Comparison of ENCODE assay signal across 8 cellular contexts in genomic region chr4:121736735-121737351, GRCh38. TPM values are rescaled to one million over a fixed set of nuclear protein-coding genes. Genes with fewer than 3 reads are reported as not detected.
DNase-seq lines count a peak whose midpoint lies in the region; ATAC-seq and TF ChIP-seq lines count a peak whose summit lies in the region.

No MANE protein-coding gene starts in this region.

- peak; percentile 8 to 24 for DNase-seq in stimulated activated CD4-positive, alpha-beta T cell treated with anti-CD3 and anti-CD28 coated beads, Interleukin-4, amount 100 ng/mL, for 48 hours (ENCODE audit: low read depth in 2 of 2)
- no peak for DNase-seq in stimulated activated CD4-positive, alpha-beta T cell treated with anti-CD3 and anti-CD28 coated beads, Interleukin-4, amount 100 ng/mL, for 4 hours
- DNase-seq in HPDE6-E6E7 (ENCODE audit: extremely low spot score) (peak; percentile 52), fibroblast of gingiva (ENCODE audit: low read depth) (peak; percentile 51), progenitor cell of endocrine pancreas (ENCODE audit: low spot score, unreplicated experiment) (peak; percentile 20), NCI-H187 (lab: John Stamatoyannopoulos, UW) (no peak)

- ATAC-seq in SK-N-SH treated with all-trans-retinoic acid at 6 μM for 48 hours, result peak; percentile 94
- ATAC-seq in HG03108 (IDR thresholded peaks at IDR 0.05; ENCODE audit: unreplicated experiment), result no peak

- no peak overlapping the region for H3K4me3 Mint-ChIP-seq in progenitor cell of endocrine pancreas (ENCODE audit: low read depth)

- no peaks in the 10 kb centered on the region for H3K9me3 Mint-ChIP-seq in progenitor cell of endocrine pancreas (ENCODE audit: low read depth)

- H3K27me3 Mint-ChIP-seq in progenitor cell of endocrine pancreas, result peaks cover 14% of the 10 kb centered on the region

- peaks cover 3% of the 10 kb centered on the region for H3K4me1 Mint-ChIP-seq in progenitor cell of endocrine pancreas (ENCODE audit: low read depth)

- peak; percentile 66 for TF ChIP-seq CTCF in progenitor cell of endocrine pancreas (IDR thresholded peaks at IDR 0.05; ENCODE audit: unreplicated experiment)

- H3K27ac Mint-ChIP-seq in progenitor cell of endocrine pancreas, result no peak overlapping the region

- no peaks in the 10 kb centered on the region for H3K36me3 Mint-ChIP-seq in progenitor cell of endocrine pancreas (ENCODE audit: insufficient read depth)

TF ChIP-seq in SK-N-SH treated with all-trans-retinoic acid at 6 μM for 48 hours, 23 proteins besides CTCF, POLR2A, EP300 and RAD21:
- TF ChIP-seq TOX (CRISPR knock-in tag; IDR thresholded peaks at IDR 0.05; ENCODE audit: borderline replicate concordance) (no peak), CREB5 (CRISPR knock-in tag; IDR thresholded peaks at IDR 0.05; ENCODE audit: low read depth) (no peak), CSDC2 (CRISPR knock-in tag; IDR thresholded peaks at IDR 0.05) (no peak), TSHZ2 (CRISPR knock-in tag; IDR thresholded peaks at IDR 0.05) (no peak), PPARA (CRISPR knock-in tag; IDR thresholded peaks at IDR 0.05; ENCODE audit: borderline replicate concordance) (no peak)

RNA-seq across cellular contexts. Expression of gene SMIM43, which starts 28.1 kb away (rescaled TPM):
- not detected in 2 replicates for total RNA-seq in progenitor cell of endocrine pancreas

RNA-seq across cellular contexts. Expression of gene ANXA5, which starts 40.1 kb away (rescaled TPM):
- 203 and 208 TPM in 2 replicates for total RNA-seq in progenitor cell of endocrine pancreas

Comparison
In these comparisons a context has a peak if more than half of its experiments do, and no peak if none do; other contexts are left out.
1. DNase-seq: peak in stimulated activated CD4-positive, alpha-beta T cell treated with anti-CD3 and anti-CD28 coated beads, Interleukin-4, amount 100 ng/mL, for 48 hours (2 of 2), HPDE6-E6E7 (single experiment), fibroblast of gingiva (single experiment) and progenitor cell of endocrine pancreas (single experiment); none in stimulated activated CD4-positive, alpha-beta T cell treated with anti-CD3 and anti-CD28 coated beads, Interleukin-4, amount 100 ng/mL, for 4 hours (0 of 2) and NCI-H187 (0 of 2).